In the genomic region with DNA sequence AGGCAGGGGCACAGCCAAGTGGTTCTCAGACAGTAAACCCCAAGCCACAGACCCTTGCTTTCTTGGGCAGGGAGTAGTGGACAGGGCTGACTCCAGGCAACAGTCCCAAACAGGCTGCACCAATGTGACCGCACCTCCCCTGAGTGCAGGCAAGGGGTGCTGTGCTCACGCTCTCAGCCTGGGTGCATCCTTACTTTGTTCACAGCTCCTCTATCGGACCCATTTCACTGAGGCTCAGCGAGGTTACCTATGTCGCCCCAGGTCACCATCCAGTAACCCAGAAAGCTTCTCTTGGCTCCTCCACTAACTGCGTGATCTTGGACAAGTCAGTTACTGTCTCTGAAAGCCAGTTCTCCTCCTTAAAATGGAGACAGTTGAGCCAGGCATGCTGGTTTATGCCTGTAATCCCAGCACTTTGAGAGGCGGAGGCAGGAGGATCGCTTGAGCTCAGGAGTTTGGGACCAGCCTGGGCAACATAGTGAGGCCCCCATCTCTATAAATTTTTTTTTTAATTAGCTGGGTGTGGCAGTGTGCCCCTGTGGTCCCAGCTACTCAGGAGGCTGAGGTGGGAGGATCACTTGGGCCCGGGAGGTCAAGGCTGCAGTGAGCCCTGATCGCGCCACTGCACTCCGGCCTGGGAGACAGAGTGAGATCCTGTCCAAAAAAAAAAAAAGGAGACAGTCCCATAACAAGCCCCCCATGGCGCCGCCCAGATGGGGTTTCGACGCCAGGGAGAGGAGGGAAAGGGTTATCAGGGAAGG, we compare ENCODE assay signal across 8 cellular contexts. TPM values are rescaled to one million over a fixed set of nuclear protein-coding genes. Genes with fewer than 3 reads are reported as not detected.
DNase-seq lines count a peak whose midpoint lies in the region; ATAC-seq, FAIRE-seq and TF ChIP-seq lines count a peak whose summit lies in the region.

No MANE protein-coding gene starts in this region.

- H3K27me3 ChIP-seq in heart right ventricle, result no peaks in the 10 kb centered on the region
- no peaks in the 10 kb centered on the region for H3K27me3 ChIP-seq in brain microvascular endothelial cell (replicated peaks)

- no peak for DNase-seq in heart right ventricle
- no peak for DNase-seq in Right ventricle myocardium superior
- no peak for DNase-seq in brain microvascular endothelial cell
- no peak for DNase-seq in mesenteric fat pad (ENCODE audit: low spot score)
- DNase-seq in NCI-H1048 (lab: John Stamatoyannopoulos, UW), result no peak
- no peak for DNase-seq in HTR-8/SVneo (ENCODE audit: insufficient read length, low spot score)

- peak overlapping the region; percentile 70 to 99 (median 86) for H3K4me3 ChIP-seq in heart right ventricle
- H3K4me3 ChIP-seq in brain microvascular endothelial cell (ENCODE audit: low read depth, low read length), result peak overlapping the region; percentile 90
- peak overlapping the region; percentile 65 for H3K4me3 ChIP-seq in mesodermal cell (ENCODE audit: extremely low read depth, insufficient read depth, low read length, poor library complexity, severe bottlenecking)

- TF ChIP-seq CTCF in heart right ventricle (IDR thresholded peaks at IDR 0.05) (no peak), brain microvascular endothelial cell (IDR thresholded peaks at IDR 0.05; ENCODE audit: low read depth, low read length, missing control alignments) (peak; percentile 2)

- peaks cover 0 to 24% (median 5%) of the 10 kb centered on the region in 9 donors for H3K36me3 ChIP-seq in heart right ventricle
- H3K36me3 ChIP-seq in brain microvascular endothelial cell (replicated peaks), result peaks cover 9% of the 10 kb centered on the region
- peaks cover 12% of the 10 kb centered on the region for H3K36me3 ChIP-seq in mesodermal cell (ENCODE audit: control insufficient read depth, insufficient read depth, low read length)

- 48 to 55% methylated on average over 16 of the region's 16 CpGs for WGBS in heart right ventricle, 2 donors
- 54 to 73% methylated on average over 9 to 12 of the region's 16 CpGs for WGBS in mesodermal cell (ENCODE audit: insufficient coverage in 2 of 2), 2 experiments

- no peak for FAIRE-seq in HTR-8/SVneo (lab: Jason Lieb, UNC)

- H3K27ac ChIP-seq in heart right ventricle (peak overlapping the region in 7 of 10 donors; percentile 10 to 91 (median 37)), brain microvascular endothelial cell (no peak overlapping the region), mesodermal cell (ENCODE audit: low read depth, low read length, severe bottlenecking) (no peak overlapping the region)

- H3K4me1 ChIP-seq in heart right ventricle, result peaks cover 0 to 21% (median 15%) of the 10 kb centered on the region in 9 donors
- peaks cover under 1% of the 10 kb centered on the region for H3K4me1 ChIP-seq in mesodermal cell (ENCODE audit: control insufficient read depth, insufficient read depth, low read length, poor library complexity, severe bottlenecking)

- H3K9me3 ChIP-seq in heart right ventricle, result no peaks in the 10 kb centered on the region
- no peaks in the 10 kb centered on the region for H3K9me3 ChIP-seq in mesodermal cell (ENCODE audit: control insufficient read depth, low read length)

- ATAC-seq in heart right ventricle (peak in 2 of 8 donors; percentile 1 to 3), Right ventricle myocardium superior (ENCODE audit: poor library complexity) (no peak), GM19395 (IDR thresholded peaks at IDR 0.05; ENCODE audit: unreplicated experiment) (no peak)

- in situ Hi-C loops in brain microvascular endothelial cell (cut with HindIII; ENCODE audit: low pct_ligation_motif_present, low sequenced_read_pairs), result no loop called here

- intact Hi-C loops in heart right ventricle (cut with DNase I) (no loop called here), Right ventricle myocardium superior (cut with DNase I) (no loop called here)

RNA-seq across cellular contexts. Expression of gene MAN2B2, which starts 0.8 kb away (rescaled TPM):
- total RNA-seq in heart right ventricle (10 to 100 TPM; 14.6 to 27.1 (median 18.6) TPM), Right ventricle myocardium superior (17.3 TPM), mesenteric fat pad (33.1 TPM)
- polyA plus RNA-seq in heart right ventricle, result 10 to 100 TPM in 1 of 2 donors, 1 to 10 TPM in 1; 6.0 to 10.6 TPM
- polyA plus RNA-seq in mesodermal cell (2013, experiment 1 of 2), result 9.4 TPM
- 8.4 TPM for polyA plus RNA-seq in mesodermal cell (2013, experiment 2 of 2)

Comparison
In these comparisons a context has a peak if more than half of its experiments do, and no peak if none do; other contexts are left out.
1. H3K27ac ChIP-seq: peak in heart right ventricle (7 of 10); none in brain microvascular endothelial cell (single experiment) and mesodermal cell (single experiment).
2. Peak in every context shown above with its lines, with median percentiles within 50 percentile points of each other: H3K4me3 ChIP-seq.